30 cellular contexts compared by ENCODE assay signal in the genomic region with DNA sequence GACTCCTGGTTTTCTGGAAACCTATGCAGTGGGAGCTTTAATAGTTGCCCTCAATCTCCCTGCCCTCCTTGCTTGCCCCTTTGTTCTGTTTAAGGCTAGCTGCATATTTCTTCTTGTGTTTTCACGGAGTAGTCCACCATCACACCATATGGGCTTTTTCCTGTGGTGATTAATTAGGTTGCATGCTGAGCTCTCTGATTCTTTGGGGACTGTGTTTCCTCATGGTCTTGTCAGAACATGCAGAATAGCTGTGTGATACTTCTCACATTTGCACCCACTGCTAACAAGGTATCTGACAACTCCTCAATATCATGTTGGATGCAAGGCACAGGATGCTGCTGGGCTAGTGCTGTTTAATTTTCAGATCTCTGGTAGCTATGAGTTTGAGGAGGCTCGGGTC.
DNase-seq lines count a peak whose midpoint lies in the region; ATAC-seq, FAIRE-seq and TF ChIP-seq lines count a peak whose summit lies in the region.
"Had no signal": no experiment of that assay in that cellular context is flagged by ENCODE, and none has a peak within 500 bp of the region (broad histone marks: within the 10 kb centered on the region; RNA-seq: fewer than 3 reads in every experiment).

No MANE protein-coding gene starts in this region.

- no peak overlapping the region for H3K9ac ChIP-seq in keratinocyte (ENCODE audit: control insufficient read depth, extremely low read depth, insufficient read depth, low read length)
- no peak overlapping the region for H3K9ac ChIP-seq in MM.1S (ENCODE audit: low read length)
- H3K9ac ChIP-seq: KMS-11 had no signal

- H3K9me2 ChIP-seq in MM.1S (replicated peaks; ENCODE audit: insufficient read depth, low read length), result no peaks in the 10 kb centered on the region

- H3K4me1 ChIP-seq in keratinocyte (ENCODE audit: control insufficient read depth, extremely low read depth, insufficient read depth, low read length) (peaks cover 40% of the 10 kb centered on the region), upper lobe of left lung (peaks cover 5 to 18% (median 17%) of the 10 kb centered on the region in 4 donors), MM.1S (ENCODE audit: low read length) (peaks cover 22% of the 10 kb centered on the region)

- FAIRE-seq in bronchial epithelial cell (lab: Jason Lieb, UNC) (peak; percentile 92), keratinocyte (lab: Jason Lieb, UNC) (peak; percentile 98)
- FAIRE-seq: G401.6, pancreas, urothelium cell line had no signal

- peak; percentile 0 for DNase-seq in NCI-H2227 (lab: John Stamatoyannopoulos, UW; ENCODE audit: unreplicated experiment)
- no peak for DNase-seq in NCI-H2227 treated with DMSO at 0.1 percent for 48 hours (lab: John Stamatoyannopoulos, UW)
- DNase-seq in NCI-H2171 (lab: John Stamatoyannopoulos, UW), result peak; percentile 57
- DNase-seq in bronchial epithelial cell (ENCODE audit: low read depth), result peak; percentile 93
- peak; percentile 53 for DNase-seq in keratinocyte (ENCODE audit: low read depth, low spot score)
- no peak for DNase-seq in upper lobe of left lung
- DNase-seq in MM.1S, result no peak
- DNase-seq: activated CD4-positive, alpha-beta T cell treated with anti-CD3 and anti-CD28 coated beads, Interleukin-2, amount 10 ng/mL, durations not matched to agents 7 days and 5 days; activated CD8-positive, alpha-beta memory T cell treated with anti-CD3 and anti-CD28 coated beads, Interleukin-2, amount 10 ng/mL, durations not matched to agents 7 days and 5 days; AML-193; anterior cingulate cortex; caudate nucleus; CD4-positive, alpha-beta memory T cell; DMS153; GOT3; head of caudate nucleus; NCI-H2107; NCI-H526 treated with DMSO at 0.1 percent for 48 hours; pancreas; right cardiac atrium; stimulated activated CD4-positive, alpha-beta T cell treated with anti-CD3 and anti-CD28 coated beads, Interleukin-12 subunit alpha, Interleukin-12 subunit beta, amount 100 ng/mL, for 4 hours; stimulated activated CD4-positive, alpha-beta T cell treated with anti-CD3 and anti-CD28 coated beads, Interleukin-4, amount 100 ng/mL, for 24 hours; stimulated activated naive CD4-positive, alpha-beta T cell had no signal

- H3K9me1 ChIP-seq in keratinocyte (ENCODE audit: control insufficient read depth, extremely low read depth, insufficient read depth, low read length), result peaks cover 2% of the 10 kb centered on the region

- peaks cover 6% of the 10 kb centered on the region for H3K79me2 ChIP-seq in keratinocyte (ENCODE audit: control insufficient read depth, insufficient read depth, low read length)
- peaks cover 28% of the 10 kb centered on the region for H3K79me2 ChIP-seq in MM.1S (ENCODE audit: low read length)

- TF ChIP-seq EP300 in upper lobe of left lung (IDR thresholded peaks at IDR 0.05), result no peak

- H3K4me2 ChIP-seq in keratinocyte (ENCODE audit: control insufficient read depth, extremely low read depth, insufficient read depth, low read depth, low read length) (peak overlapping the region; percentile 52), MM.1S (ENCODE audit: low read depth, low read length) (no peak overlapping the region)
- H3K4me2 ChIP-seq: KMS-11 had no signal

- H2AFZ ChIP-seq in keratinocyte (ENCODE audit: control insufficient read depth, low read length) (peak overlapping the region; percentile 75), MM.1S (ENCODE audit: low read length) (no peak overlapping the region)

- H3F3A ChIP-seq in MM.1S (ENCODE audit: insufficient read depth, low read length), result no peaks in the 10 kb centered on the region

- ATAC-seq in GM18505 (IDR thresholded peaks at IDR 0.05; ENCODE audit: unreplicated experiment) (no peak), upper lobe of left lung (ENCODE audit: low FRiP score in 2 of 2) (no peak)
- ATAC-seq: activated CD8-positive, alpha-beta memory T cell treated with anti-CD3 and anti-CD28 coated beads, Interleukin-2, amount 10 ng/mL, durations not matched to agents 7 days and 5 days; left lobe of liver; pancreas; right cardiac atrium; SK-N-SH treated with all-trans-retinoic acid at 6 μM for 48 hours had no signal

- dilution Hi-C loops in keratinocyte (cut with MboI; ENCODE audit: extremely low pct_ligation_motif_present, low sequenced_read_pairs), result no loop called here

- H3K4me3 ChIP-seq in bronchial epithelial cell (ENCODE audit: low read depth, low read length) (no peak overlapping the region), keratinocyte (ENCODE audit: control insufficient read depth in 2 of 3, extremely low read depth in 1 of 3, insufficient read depth in 2 of 3, low read depth in 1 of 3, low read length in 3 of 3) (no peak overlapping the region), upper lobe of left lung (no peak overlapping the region), MM.1S (ENCODE audit: low read length) (no peak overlapping the region)
- H3K4me3 ChIP-seq: pancreas had no signal

- H4K20me1 ChIP-seq in keratinocyte (ENCODE audit: control insufficient read depth, extremely low read depth, insufficient read depth, low read length) (no peaks in the 10 kb centered on the region), MM.1S (ENCODE audit: insufficient read depth, low read length) (no peaks in the 10 kb centered on the region)

- TF ChIP-seq POLR2A in GM18505 (IDR thresholded peaks at IDR 0.05; ENCODE audit: borderline replicate concordance, extremely low read depth, insufficient read depth, insufficient read length) (no peak), upper lobe of left lung (IDR thresholded peaks at IDR 0.05) (no peak)

- H3K36me3 ChIP-seq in bronchial epithelial cell (ENCODE audit: control insufficient read depth, insufficient read depth, low read length) (no peaks in the 10 kb centered on the region), keratinocyte (ENCODE audit: control insufficient read depth in 2 of 2, extremely low read depth in 1 of 2, insufficient read depth in 2 of 2, low read length in 2 of 2) (no peaks in the 10 kb centered on the region), upper lobe of left lung (no peaks in the 10 kb centered on the region), MM.1S (replicated peaks; ENCODE audit: insufficient read depth, low read length) (no peaks in the 10 kb centered on the region)
- H3K36me3 ChIP-seq: pancreas had no signal

- H3K27me3 ChIP-seq in bronchial epithelial cell (ENCODE audit: control insufficient read depth, insufficient read depth, low read length) (no peaks in the 10 kb centered on the region), keratinocyte (ENCODE audit: control insufficient read depth, extremely low read depth, insufficient read depth, low read length) (no peaks in the 10 kb centered on the region), upper lobe of left lung (no peaks in the 10 kb centered on the region), MM.1S (replicated peaks; ENCODE audit: insufficient read depth, low read length) (no peaks in the 10 kb centered on the region)
- H3K27me3 ChIP-seq: pancreas had no signal

- H3K27ac ChIP-seq in keratinocyte (ENCODE audit: control insufficient read depth, insufficient read depth, low read length), result peak overlapping the region; percentile 34
- no peak overlapping the region for H3K27ac ChIP-seq in upper lobe of left lung
- no peak overlapping the region for H3K27ac ChIP-seq in MM.1S (ENCODE audit: low read length)
- H3K27ac ChIP-seq: KMS-11, pancreas, VCaP had no signal

- H3K9me3 ChIP-seq in keratinocyte (ENCODE audit: control insufficient read depth, low read depth, low read length), result no peaks in the 10 kb centered on the region
- H3K9me3 ChIP-seq in upper lobe of left lung, result no peaks in the 10 kb centered on the region
- H3K9me3 ChIP-seq in MM.1S (replicated peaks; ENCODE audit: insufficient read depth, low read length), result no peaks in the 10 kb centered on the region
- H3K9me3 ChIP-seq: pancreas had no signal

- TF ChIP-seq CTCF in bronchial epithelial cell (IDR thresholded peaks at IDR 0.05; ENCODE audit: insufficient read depth, low read length, severe bottlenecking), result no peak
- TF ChIP-seq CTCF in keratinocyte (optimal IDR thresholded peaks at IDR 0.05 in 1 of 3, IDR thresholded peaks at IDR 0.05 in 1 of 3, conservative IDR thresholded peaks at IDR 0.05 in 1 of 3; ENCODE audit: extremely low read depth in 1 of 3, insufficient read depth in 2 of 3, low read length in 3 of 3), result no peak
- no peak for TF ChIP-seq CTCF in upper lobe of left lung (IDR thresholded peaks at IDR 0.05)
- no peak for TF ChIP-seq CTCF in MM.1S (IDR thresholded peaks at IDR 0.05; ENCODE audit: low read length)

- WGBS in upper lobe of left lung, 2 donors, result 70 to 82% methylated on average over 2 of the region's 2 CpGs

Comparison
In these comparisons a context has a peak if more than half of its experiments do, and no peak if none do; other contexts are left out.
1. DNase-seq: peak in NCI-H2227 (single experiment), NCI-H2171 (single experiment), bronchial epithelial cell (single experiment) and keratinocyte (single experiment); none in NCI-H2227 treated with DMSO at 0.1 percent for 48 hours (single experiment), upper lobe of left lung (0 of 2) and MM.1S (single experiment).